In the genomic region with DNA sequence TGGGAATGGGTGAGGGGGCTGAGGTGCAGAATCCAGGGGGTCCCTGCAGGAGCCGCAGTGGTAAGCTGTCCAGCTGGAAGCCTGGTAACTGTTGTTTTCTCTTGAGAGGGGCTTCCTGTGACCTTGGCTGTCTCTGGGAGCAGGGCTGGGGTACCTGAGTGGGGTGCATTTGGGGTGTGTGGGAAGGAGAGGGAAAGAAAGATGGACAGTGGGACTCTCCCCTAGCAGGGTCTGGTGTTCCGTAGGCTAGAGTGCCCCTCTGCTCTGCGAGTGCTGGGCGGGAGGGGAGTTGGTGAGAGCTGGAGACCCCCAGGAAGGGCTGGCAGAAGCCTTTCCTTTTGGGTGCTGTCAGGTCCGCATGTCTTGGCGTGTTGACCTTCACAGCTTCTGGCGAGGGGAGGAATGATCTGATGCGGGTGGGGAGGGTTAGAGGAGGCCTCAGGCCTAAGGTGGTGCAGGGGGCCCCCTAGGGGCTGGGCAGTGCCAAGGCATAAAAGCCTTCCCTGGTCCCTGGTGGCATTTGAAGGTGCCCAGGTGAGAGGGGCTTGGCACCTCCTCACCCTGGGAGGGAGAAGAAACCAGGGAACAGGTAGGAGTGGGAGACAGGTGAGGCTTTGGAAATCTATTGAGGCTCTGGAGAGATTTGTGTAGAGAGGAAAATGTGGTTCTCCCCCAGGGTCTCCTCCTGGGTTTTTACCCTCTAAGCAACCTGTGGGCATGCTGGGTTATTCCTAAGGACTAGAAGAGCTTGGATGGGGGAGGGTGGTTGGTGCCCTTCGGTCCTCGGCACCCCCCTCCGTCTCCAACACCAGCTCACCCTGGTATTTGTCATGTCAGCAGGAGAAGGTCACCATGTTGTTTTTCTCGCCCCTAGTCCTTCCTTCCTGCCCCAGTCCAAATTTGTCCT, we compare ENCODE assay signal across 8 cellular contexts. TPM values are rescaled to one million over a fixed set of nuclear protein-coding genes. Genes with fewer than 3 reads are reported as not detected.
DNase-seq lines count a peak whose midpoint lies in the region; ATAC-seq and TF ChIP-seq lines count a peak whose summit lies in the region.

No MANE protein-coding gene starts in this region.

- WGBS in heart left ventricle, 4 donors: 31 to 48% (median 34%) methylated on average over 12 of the region's 12 CpGs

- H3K27me3 ChIP-seq in DOHH2 (ENCODE audit: control insufficient read depth, low read length): no peaks in the 10 kb centered on the region
- H3K27me3 ChIP-seq in Peyer's patch: no peaks in the 10 kb centered on the region
- H3K27me3 ChIP-seq in heart left ventricle: no peaks in the 10 kb centered on the region

- H3K4me2 ChIP-seq in DOHH2 (ENCODE audit: low read length): peak overlapping the region; percentile 96

- peaks cover 2% of the 10 kb centered on the region; the same call in 1 of the 2 replicates for H3F3A ChIP-seq in DOHH2 (ENCODE audit: control insufficient read depth, insufficient read depth)

- H3K27ac ChIP-seq in DOHH2 (ENCODE audit: low read depth, low read length) (no peak overlapping the region), Peyer's patch (peak overlapping the region; percentile 8 to 95 (median 93)), heart left ventricle (peak overlapping the region; percentile 89 to 99 (median 97))

- DNase-seq in HK-2 (ENCODE audit: unreplicated experiment) (peak; percentile 61), Peyer's patch (peak; percentile 29 to 84 (median 80)), heart left ventricle (peak; percentile 65 to 81 (median 73)), retinal pigment epithelial cell (ENCODE audit: low read depth) (no peak)
- peak; percentile 69 for DNase-seq in activated naive CD4-positive, alpha-beta T cell treated with anti-CD3 and anti-CD28 coated beads, Interleukin-2, amount 50 U/mL, for 16 hours

- TF ChIP-seq POLR2A in Peyer's patch (IDR thresholded peaks at IDR 0.05) (peak; percentile 35 to 63), heart left ventricle (IDR thresholded peaks at IDR 0.05) (peak in 1 of 2 donors; percentile 25)

- peak; percentile 95 for TF ChIP-seq CTCF in DOHH2 (IDR thresholded peaks at IDR 0.05; ENCODE audit: low read depth, low read length, poor library complexity, severe bottlenecking)
- peak; percentile 18 to 87 (median 72) for TF ChIP-seq CTCF in Peyer's patch (IDR thresholded peaks at IDR 0.05)
- TF ChIP-seq CTCF in heart left ventricle (IDR thresholded peaks at IDR 0.05): peak; percentile 47 to 74 (median 67)
- TF ChIP-seq CTCF in retinal pigment epithelial cell (conservative IDR thresholded peaks at IDR 0.05; ENCODE audit: low read depth, low read length): peak; percentile 91

- H3K4me3 ChIP-seq in DOHH2 (ENCODE audit: low read length) (peak overlapping the region; percentile 91), Peyer's patch (peak overlapping the region; percentile 58 to 90 (median 74)), heart left ventricle (peak overlapping the region; percentile 64 to 99 (median 92)), retinal pigment epithelial cell (ENCODE audit: low read length) (peak overlapping the region; percentile 99)

- H3K36me3 ChIP-seq in DOHH2 (ENCODE audit: control insufficient read depth, low read length): peaks cover 71% of the 10 kb centered on the region
- H3K36me3 ChIP-seq in Peyer's patch: peaks cover 0 to 22% (median 0%) of the 10 kb centered on the region in 3 donors
- peaks cover 2 to 31% (median 24%) of the 10 kb centered on the region in 9 donors for H3K36me3 ChIP-seq in heart left ventricle

- H3K9me2 ChIP-seq in DOHH2 (replicated peaks; ENCODE audit: control insufficient read depth, low read length): no peaks in the 10 kb centered on the region

- H3K79me2 ChIP-seq in DOHH2 (ENCODE audit: control insufficient read depth, low read length): peaks cover 70% of the 10 kb centered on the region

- peak; percentile 6 to 47 (median 20) for ATAC-seq in heart left ventricle
- no peak for ATAC-seq in HG03139 (IDR thresholded peaks at IDR 0.05; ENCODE audit: unreplicated experiment)
- no peak for ATAC-seq in GM21360 (IDR thresholded peaks at IDR 0.05; ENCODE audit: unreplicated experiment)

- intact Hi-C loops in heart left ventricle (cut with DNase I): loop anchor here in 9 of 10 donors (2.0 to 10.0 kb wide), 12 partner anchors 44 to 471 kb away; a partner anchor contains a TSS

- no peaks in the 10 kb centered on the region for H3K9me3 ChIP-seq in DOHH2 (ENCODE audit: control insufficient read depth, insufficient read depth, low read length)
- no peaks in the 10 kb centered on the region for H3K9me3 ChIP-seq in Peyer's patch
- H3K9me3 ChIP-seq in heart left ventricle: no peaks in the 10 kb centered on the region

- peaks cover 27% of the 10 kb centered on the region for H4K20me1 ChIP-seq in DOHH2 (ENCODE audit: control insufficient read depth, insufficient read depth, low read depth, low read length)

- H3K4me1 ChIP-seq in DOHH2 (ENCODE audit: control insufficient read depth, low read length): peaks cover 49% of the 10 kb centered on the region
- H3K4me1 ChIP-seq in Peyer's patch: peaks cover 0 to 47% (median 8%) of the 10 kb centered on the region in 4 donors
- peaks cover 11 to 77% (median 60%) of the 10 kb centered on the region in 12 donors for H3K4me1 ChIP-seq in heart left ventricle

RNA-seq across cellular contexts. Expression of a gene that starts 3.3 kb away (rescaled TPM):
- total RNA-seq in Peyer's patch (100 to 1,000 TPM; 202 to 663 (median 418) TPM), heart left ventricle (100 to 1,000 TPM in 7 of 9 donors, 10 to 100 TPM in 2; 83.0 to 238 (median 171) TPM)
- 100 to 1,000 TPM; 139 to 254 TPM for polyA plus RNA-seq in heart left ventricle

Comparison
In these comparisons a context has a peak if more than half of its experiments do, and no peak if none do; other contexts are left out.
1. ATAC-seq: peak in heart left ventricle (4 of 4); none in HG03139 (single experiment) and GM21360 (single experiment).
2. Peak in every context shown above with its lines, with median percentiles within 50 percentile points of each other: H3K4me3 ChIP-seq and CTCF ChIP-seq.